ENCODE assay signal across 1 cellular context in the genomic region with DNA sequence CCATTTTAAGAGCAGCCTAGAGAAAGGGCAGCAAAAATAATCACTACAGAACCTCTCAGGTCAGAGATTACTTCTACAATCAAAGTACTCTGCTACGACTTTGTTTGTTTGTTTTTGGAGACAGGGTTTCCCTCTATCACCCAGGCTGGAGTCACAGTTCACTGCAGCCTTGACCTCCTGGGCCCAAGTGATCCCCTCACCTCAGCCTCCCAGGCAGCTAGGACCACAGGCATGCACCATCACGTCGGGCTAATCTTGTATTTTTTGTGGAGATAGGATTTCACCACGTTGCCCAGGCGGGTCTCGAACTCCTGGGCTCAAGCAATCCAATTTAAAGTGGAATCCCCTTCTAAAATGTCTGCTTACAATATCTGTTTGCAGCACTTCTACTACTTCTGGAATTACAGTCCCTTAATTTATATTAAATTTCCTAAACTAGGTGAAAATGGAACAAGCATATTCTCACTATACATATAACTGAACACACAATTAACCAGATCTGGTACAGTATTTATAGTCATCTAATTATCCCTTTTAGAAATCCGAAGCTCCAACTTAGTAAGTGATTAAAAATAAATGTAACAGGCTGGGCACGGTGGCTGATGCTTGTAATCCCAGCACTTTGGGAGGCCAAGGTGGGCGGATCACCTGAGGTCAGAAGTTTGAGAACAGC.
TF ChIP-seq lines count a peak whose summit lies in the region.

No MANE protein-coding gene starts in this region.

TF ChIP-seq in HepG2, 621 proteins besides CTCF, POLR2A, EP300 and RAD21 (continued from another document and continues in another):
- TF ChIP-seq ETV5 (CRISPR knock-in tag; IDR thresholded peaks at IDR 0.05; ENCODE audit: borderline replicate concordance) = peak; percentile 42; the same call in 1 of the 2 replicates
- TF ChIP-seq, protein P1, sequence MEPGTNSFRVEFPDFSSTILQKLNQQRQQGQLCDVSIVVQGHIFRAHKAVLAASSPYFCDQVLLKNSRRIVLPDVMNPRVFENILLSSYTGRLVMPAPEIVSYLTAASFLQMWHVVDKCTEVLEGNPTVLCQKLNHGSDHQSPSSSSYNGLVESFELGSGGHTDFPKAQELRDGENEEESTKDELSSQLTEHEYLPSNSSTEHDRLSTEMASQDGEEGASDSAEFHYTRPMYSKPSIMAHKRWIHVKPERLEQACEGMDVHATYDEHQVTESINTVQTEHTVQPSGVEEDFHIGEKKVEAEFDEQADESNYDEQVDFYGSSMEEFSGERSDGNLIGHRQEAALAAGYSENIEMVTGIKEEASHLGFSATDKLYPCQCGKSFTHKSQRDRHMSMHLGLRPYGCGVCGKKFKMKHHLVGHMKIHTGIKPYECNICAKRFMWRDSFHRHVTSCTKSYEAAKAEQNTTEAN (CRISPR knock-in tag; conservative IDR thresholded peaks at IDR 0.05) = 0 out of 2 replicates have a peak, but pooled peaks have one; percentile 24
- TF ChIP-seq FOXA3 (CRISPR knock-in tag; IDR thresholded peaks at IDR 0.05) = peak; percentile 78
- TF ChIP-seq, protein P2, sequence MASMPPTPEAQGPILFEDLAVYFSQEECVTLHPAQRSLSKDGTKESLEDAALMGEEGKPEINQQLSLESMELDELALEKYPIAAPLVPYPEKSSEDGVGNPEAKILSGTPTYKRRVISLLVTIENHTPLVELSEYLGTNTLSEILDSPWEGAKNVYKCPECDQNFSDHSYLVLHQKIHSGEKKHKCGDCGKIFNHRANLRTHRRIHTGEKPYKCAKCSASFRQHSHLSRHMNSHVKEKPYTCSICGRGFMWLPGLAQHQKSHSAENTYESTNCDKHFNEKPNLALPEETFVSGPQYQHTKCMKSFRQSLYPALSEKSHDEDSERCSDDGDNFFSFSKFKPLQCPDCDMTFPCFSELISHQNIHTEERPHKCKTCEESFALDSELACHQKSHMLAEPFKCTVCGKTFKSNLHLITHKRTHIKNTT (CRISPR knock-in tag; IDR thresholded peaks at IDR 0.05) = no peak
- peak; percentile 42; the same call in 1 of the 2 replicates for TF ChIP-seq MYC (CRISPR knock-in tag; IDR thresholded peaks at IDR 0.05; ENCODE audit: borderline replicate concordance)
- no peak for TF ChIP-seq REL (CRISPR knock-in tag; conservative IDR thresholded peaks at IDR 0.05)
- TF ChIP-seq, protein P3, sequence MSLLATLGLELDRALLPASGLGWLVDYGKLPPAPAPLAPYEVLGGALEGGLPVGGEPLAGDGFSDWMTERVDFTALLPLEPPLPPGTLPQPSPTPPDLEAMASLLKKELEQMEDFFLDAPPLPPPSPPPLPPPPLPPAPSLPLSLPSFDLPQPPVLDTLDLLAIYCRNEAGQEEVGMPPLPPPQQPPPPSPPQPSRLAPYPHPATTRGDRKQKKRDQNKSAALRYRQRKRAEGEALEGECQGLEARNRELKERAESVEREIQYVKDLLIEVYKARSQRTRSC (CRISPR knock-in tag; IDR thresholded peaks at IDR 0.05; ENCODE audit: low read depth) = no peak
- TF ChIP-seq ZNF138 (CRISPR knock-in tag; IDR thresholded peaks at IDR 0.05; ENCODE audit: low read depth) = no peak
- TF ChIP-seq ZNF83 (CRISPR knock-in tag; IDR thresholded peaks at IDR 0.05; ENCODE audit: borderline replicate concordance) = no peak
- TF ChIP-seq, protein P4, sequence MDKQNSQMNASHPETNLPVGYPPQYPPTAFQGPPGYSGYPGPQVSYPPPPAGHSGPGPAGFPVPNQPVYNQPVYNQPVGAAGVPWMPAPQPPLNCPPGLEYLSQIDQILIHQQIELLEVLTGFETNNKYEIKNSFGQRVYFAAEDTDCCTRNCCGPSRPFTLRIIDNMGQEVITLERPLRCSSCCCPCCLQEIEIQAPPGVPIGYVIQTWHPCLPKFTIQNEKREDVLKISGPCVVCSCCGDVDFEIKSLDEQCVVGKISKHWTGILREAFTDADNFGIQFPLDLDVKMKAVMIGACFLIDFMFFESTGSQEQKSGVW (CRISPR knock-in tag; IDR thresholded peaks at IDR 0.05; ENCODE audit: borderline replicate concordance) = no peak
- peak; percentile 94 for TF ChIP-seq NR2F2 (IDR thresholded peaks at IDR 0.05; ENCODE audit: borderline replicate concordance, low read depth)
- TF ChIP-seq ZNF792 (CRISPR knock-in tag; IDR thresholded peaks at IDR 0.05) = 0 out of 2 replicates have a peak, but pooled peaks have one; percentile 42
- TF ChIP-seq, protein P5, sequence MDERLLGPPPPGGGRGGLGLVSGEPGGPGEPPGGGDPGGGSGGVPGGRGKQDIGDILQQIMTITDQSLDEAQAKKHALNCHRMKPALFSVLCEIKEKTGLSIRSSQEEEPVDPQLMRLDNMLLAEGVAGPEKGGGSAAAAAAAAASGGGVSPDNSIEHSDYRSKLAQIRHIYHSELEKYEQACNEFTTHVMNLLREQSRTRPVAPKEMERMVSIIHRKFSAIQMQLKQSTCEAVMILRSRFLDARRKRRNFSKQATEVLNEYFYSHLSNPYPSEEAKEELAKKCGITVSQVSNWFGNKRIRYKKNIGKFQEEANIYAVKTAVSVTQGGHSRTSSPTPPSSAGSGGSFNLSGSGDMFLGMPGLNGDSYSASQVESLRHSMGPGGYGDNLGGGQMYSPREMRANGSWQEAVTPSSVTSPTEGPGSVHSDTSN (CRISPR knock-in tag; IDR thresholded peaks at IDR 0.05) = no peak
- no peak for TF ChIP-seq FIP1L1 (IDR thresholded peaks at IDR 0.05; ENCODE audit: borderline replicate concordance, insufficient read depth, low read depth, low read length)
- TF ChIP-seq SPEN (CRISPR knock-in tag; IDR thresholded peaks at IDR 0.05; ENCODE audit: low read depth) = peak; percentile 36; the same call in 1 of the 2 replicates
- TF ChIP-seq ZNF709 (CRISPR knock-in tag; IDR thresholded peaks at IDR 0.05) = no peak
- no peak for TF ChIP-seq XRCC5 (optimal IDR thresholded peaks at IDR 0.05; ENCODE audit: low read length)
- TF ChIP-seq SMARCE1 (IDR thresholded peaks at IDR 0.05; ENCODE audit: borderline replicate concordance) = no peak
- no peak for TF ChIP-seq SSRP1 (CRISPR knock-in tag; IDR thresholded peaks at IDR 0.05)
- no peak for TF ChIP-seq PAF1 (CRISPR knock-in tag; IDR thresholded peaks at IDR 0.05)
- TF ChIP-seq HOXA3 (CRISPR knock-in tag; IDR thresholded peaks at IDR 0.05) = peak; percentile 76
- no peak for TF ChIP-seq ZNF430 (CRISPR knock-in tag; IDR thresholded peaks at IDR 0.05)
- TF ChIP-seq, protein P6, sequence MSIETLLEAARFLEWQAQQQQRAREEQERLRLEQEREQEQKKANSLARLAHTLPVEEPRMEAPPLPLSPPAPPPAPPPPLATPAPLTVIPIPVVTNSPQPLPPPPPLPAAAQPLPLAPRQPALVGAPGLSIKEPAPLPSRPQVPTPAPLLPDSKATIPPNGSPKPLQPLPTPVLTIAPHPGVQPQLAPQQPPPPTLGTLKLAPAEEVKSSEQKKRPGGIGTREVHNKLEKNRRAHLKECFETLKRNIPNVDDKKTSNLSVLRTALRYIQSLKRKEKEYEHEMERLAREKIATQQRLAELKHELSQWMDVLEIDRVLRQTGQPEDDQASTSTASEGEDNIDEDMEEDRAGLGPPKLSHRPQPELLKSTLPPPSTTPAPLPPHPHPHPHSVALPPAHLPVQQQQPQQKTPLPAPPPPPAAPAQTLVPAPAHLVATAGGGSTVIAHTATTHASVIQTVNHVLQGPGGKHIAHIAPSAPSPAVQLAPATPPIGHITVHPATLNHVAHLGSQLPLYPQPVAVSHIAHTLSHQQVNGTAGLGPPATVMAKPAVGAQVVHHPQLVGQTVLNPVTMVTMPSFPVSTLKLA (IDR thresholded peaks at IDR 0.05) = no peak
- TF ChIP-seq ZNF282 (IDR thresholded peaks at IDR 0.05; ENCODE audit: partially characterized antibody) = no peak
- TF ChIP-seq, protein P7, sequence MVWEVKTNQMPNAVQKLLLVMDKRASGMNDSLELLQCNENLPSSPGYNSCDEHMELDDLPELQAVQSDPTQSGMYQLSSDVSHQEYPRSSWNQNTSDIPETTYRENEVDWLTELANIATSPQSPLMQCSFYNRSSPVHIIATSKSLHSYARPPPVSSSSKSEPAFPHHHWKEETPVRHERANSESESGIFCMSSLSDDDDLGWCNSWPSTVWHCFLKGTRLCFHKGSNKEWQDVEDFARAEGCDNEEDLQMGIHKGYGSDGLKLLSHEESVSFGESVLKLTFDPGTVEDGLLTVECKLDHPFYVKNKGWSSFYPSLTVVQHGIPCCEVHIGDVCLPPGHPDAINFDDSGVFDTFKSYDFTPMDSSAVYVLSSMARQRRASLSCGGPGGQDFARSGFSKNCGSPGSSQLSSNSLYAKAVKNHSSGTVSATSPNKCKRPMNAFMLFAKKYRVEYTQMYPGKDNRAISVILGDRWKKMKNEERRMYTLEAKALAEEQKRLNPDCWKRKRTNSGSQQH (CRISPR knock-in tag; IDR thresholded peaks at IDR 0.05; ENCODE audit: low read depth) = no peak
- peak; percentile 30; the same call in 1 of the 3 replicates for TF ChIP-seq MXI1 (IDR thresholded peaks at IDR 0.05; ENCODE audit: borderline replicate concordance, low read depth, low read length)
- TF ChIP-seq ZNF20 (CRISPR knock-in tag; IDR thresholded peaks at IDR 0.05) = no peak
- TF ChIP-seq ZNF75D (CRISPR knock-in tag; IDR thresholded peaks at IDR 0.05; ENCODE audit: borderline replicate concordance) = no peak
- TF ChIP-seq ELF3 (CRISPR knock-in tag; IDR thresholded peaks at IDR 0.05) = peak; percentile 33
- TF ChIP-seq JARID2 (CRISPR knock-in tag; IDR thresholded peaks at IDR 0.05; ENCODE audit: insufficient replicate concordance) = no peak
- TF ChIP-seq ZNF644 (CRISPR knock-in tag; IDR thresholded peaks at IDR 0.05; ENCODE audit: low read depth) = 0 out of 2 replicates have a peak, but pooled peaks have one; percentile 36
- TF ChIP-seq, protein P8, sequence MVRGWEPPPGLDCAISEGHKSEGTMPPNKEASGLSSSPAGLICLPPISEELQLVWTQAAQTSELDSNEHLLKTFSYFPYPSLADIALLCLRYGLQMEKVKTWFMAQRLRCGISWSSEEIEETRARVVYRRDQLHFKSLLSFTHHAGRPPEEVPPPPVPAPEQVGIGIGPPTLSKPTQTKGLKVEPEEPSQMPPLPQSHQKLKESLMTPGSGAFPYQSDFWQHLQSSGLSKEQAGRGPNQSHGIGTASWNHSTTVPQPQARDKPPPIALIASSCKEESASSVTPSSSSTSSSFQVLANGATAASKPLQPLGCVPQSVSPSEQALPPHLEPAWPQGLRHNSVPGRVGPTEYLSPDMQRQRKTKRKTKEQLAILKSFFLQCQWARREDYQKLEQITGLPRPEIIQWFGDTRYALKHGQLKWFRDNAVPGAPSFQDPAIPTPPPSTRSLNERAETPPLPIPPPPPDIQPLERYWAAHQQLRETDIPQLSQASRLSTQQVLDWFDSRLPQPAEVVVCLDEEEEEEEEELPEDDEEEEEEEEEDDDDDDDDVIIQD (CRISPR knock-in tag; IDR thresholded peaks at IDR 0.05; ENCODE audit: low read depth) = peak; percentile 87; the same call in 1 of the 2 replicates
- TF ChIP-seq, protein P9, sequence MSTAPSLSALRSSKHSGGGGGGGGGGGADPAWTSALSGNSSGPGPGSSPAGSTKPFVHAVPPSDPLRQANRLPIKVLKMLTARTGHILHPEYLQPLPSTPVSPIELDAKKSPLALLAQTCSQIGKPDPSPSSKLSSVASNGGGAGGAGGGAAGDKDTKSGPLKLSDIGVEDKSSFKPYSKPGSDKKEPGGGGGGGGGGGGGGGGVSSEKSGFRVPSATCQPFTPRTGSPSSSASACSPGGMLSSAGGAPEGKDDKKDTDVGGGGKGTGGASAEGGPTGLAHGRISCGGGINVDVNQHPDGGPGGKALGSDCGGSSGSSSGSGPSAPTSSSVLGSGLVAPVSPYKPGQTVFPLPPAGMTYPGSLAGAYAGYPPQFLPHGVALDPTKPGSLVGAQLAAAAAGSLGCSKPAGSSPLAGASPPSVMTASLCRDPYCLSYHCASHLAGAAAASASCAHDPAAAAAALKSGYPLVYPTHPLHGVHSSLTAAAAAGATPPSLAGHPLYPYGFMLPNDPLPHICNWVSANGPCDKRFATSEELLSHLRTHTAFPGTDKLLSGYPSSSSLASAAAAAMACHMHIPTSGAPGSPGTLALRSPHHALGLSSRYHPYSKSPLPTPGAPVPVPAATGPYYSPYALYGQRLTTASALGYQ (CRISPR knock-in tag; IDR thresholded peaks at IDR 0.05) = peak; percentile 54; the same call in 1 of the 2 replicates
- TF ChIP-seq SP2 (CRISPR knock-in tag; IDR thresholded peaks at IDR 0.05) = no peak
- TF ChIP-seq SRSF1 (optimal IDR thresholded peaks at IDR 0.05; ENCODE audit: low read depth, low read length) = no peak
- no peak for TF ChIP-seq ZNF652 (CRISPR knock-in tag; IDR thresholded peaks at IDR 0.05; ENCODE audit: borderline replicate concordance, low read depth)
- TF ChIP-seq, protein P10, sequence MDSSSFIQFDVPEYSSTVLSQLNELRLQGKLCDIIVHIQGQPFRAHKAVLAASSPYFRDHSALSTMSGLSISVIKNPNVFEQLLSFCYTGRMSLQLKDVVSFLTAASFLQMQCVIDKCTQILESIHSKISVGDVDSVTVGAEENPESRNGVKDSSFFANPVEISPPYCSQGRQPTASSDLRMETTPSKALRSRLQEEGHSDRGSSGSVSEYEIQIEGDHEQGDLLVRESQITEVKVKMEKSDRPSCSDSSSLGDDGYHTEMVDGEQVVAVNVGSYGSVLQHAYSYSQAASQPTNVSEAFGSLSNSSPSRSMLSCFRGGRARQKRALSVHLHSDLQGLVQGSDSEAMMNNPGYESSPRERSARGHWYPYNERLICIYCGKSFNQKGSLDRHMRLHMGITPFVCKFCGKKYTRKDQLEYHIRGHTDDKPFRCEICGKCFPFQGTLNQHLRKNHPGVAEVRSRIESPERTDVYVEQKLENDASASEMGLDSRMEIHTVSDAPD (CRISPR knock-in tag; IDR thresholded peaks at IDR 0.05) = no peak
- TF ChIP-seq, protein P11, sequence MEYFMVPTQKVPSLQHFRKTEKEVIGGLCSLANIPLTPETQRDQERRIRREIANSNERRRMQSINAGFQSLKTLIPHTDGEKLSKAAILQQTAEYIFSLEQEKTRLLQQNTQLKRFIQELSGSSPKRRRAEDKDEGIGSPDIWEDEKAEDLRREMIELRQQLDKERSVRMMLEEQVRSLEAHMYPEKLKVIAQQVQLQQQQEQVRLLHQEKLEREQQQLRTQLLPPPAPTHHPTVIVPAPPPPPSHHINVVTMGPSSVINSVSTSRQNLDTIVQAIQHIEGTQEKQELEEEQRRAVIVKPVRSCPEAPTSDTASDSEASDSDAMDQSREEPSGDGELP (IDR thresholded peaks at IDR 0.05; ENCODE audit: borderline replicate concordance, low read depth) = peak; percentile 33; the same call in 1 of the 2 replicates
- no peak for TF ChIP-seq DR1 (CRISPR knock-in tag; IDR thresholded peaks at IDR 0.05)
- no peak for TF ChIP-seq SNRNP70 (IDR thresholded peaks at IDR 0.05; ENCODE audit: low read depth, low read length)
- no peak for TF ChIP-seq ZSCAN29 (CRISPR knock-in tag; conservative IDR thresholded peaks at IDR 0.05)
- TF ChIP-seq, protein P12, sequence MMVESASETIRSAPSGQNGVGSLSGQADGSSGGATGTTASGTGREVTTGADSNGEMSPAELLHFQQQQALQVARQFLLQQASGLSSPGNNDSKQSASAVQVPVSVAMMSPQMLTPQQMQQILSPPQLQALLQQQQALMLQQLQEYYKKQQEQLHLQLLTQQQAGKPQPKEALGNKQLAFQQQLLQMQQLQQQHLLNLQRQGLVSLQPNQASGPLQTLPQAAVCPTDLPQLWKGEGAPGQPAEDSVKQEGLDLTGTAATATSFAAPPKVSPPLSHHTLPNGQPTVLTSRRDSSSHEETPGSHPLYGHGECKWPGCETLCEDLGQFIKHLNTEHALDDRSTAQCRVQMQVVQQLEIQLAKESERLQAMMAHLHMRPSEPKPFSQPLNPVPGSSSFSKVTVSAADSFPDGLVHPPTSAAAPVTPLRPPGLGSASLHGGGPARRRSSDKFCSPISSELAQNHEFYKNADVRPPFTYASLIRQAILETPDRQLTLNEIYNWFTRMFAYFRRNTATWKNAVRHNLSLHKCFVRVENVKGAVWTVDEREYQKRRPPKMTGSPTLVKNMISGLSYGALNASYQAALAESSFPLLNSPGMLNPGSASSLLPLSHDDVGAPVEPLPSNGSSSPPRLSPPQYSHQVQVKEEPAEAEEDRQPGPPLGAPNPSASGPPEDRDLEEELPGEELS (CRISPR knock-in tag; IDR thresholded peaks at IDR 0.05) = peak; percentile 94
- no peak for TF ChIP-seq ZFYVE20 (CRISPR knock-in tag; IDR thresholded peaks at IDR 0.05; ENCODE audit: borderline replicate concordance, low read depth)
